ENCODE assay signal across 24 cellular contexts in the genomic region with DNA sequence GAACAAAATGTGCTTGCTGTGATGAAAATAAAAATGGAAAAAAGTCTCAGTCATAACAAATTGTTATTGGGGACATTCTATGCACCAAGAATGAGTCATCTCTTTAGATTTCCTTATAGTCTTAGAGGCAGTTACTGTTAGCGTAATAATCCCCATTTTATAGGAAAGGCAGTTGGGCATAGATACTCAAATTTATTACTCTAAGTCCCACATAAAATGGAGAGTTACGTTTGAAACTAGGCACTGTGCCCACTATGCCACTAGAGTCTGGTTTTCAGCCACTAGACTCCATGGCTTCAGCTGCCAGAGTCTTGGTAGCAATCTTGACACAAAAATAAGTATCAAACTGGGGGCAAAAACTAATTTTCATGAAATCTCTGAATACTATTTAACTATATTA.
"Had no signal": no experiment of that assay in that cellular context is flagged by ENCODE, and none has a peak within 500 bp of the region (broad histone marks: within the 10 kb centered on the region; RNA-seq: fewer than 3 reads in every experiment).

No MANE protein-coding gene starts in this region.

- DNase-seq: Kasumi-1; MM.1S; NCI-H1092 treated with DMSO at 0.1 percent for 48 hours; NCI-H1436; NCI-H187; NCI-H2029; NCI-H2081 treated with DMSO at 0.1 percent for 48 hours; NCI-H2171; NCI-H226; NCI-H446; NCI-H510A; NCI-H524 treated with DMSO at 0.1 percent for 48 hours; NCI-H69; NCI-H774; NK-92 treated with Interleukin-12 subunit alpha and Interleukin-12 subunit beta, amount 100 ng/mL, for 24 hours; PC-9; Peyer's patch; SHP77 treated with DMSO at 0.1 percent for 48 hours; SJCRH30 had no signal

- H3K4me2 ChIP-seq: KMS-11, PC-9 had no signal

- H3K9ac ChIP-seq: KMS-11 had no signal

- H3K4me1 ChIP-seq: Peyer's patch had no signal

- H3K36me3 ChIP-seq: Peyer's patch, SJCRH30 had no signal

- H2AFZ ChIP-seq: PC-9 had no signal

- H3K27ac ChIP-seq: HL-60, KMS-11, PC-9, Peyer's patch, SJCRH30 had no signal

- H3K4me3 ChIP-seq: K562, PC-9, Peyer's patch, SJCRH30 had no signal

- H3K27me3 ChIP-seq: Peyer's patch, SJCRH30 had no signal

- ATAC-seq: K562, Right ventricle myocardium inferior, SK-N-SH treated with all-trans-retinoic acid at 6 μM for 48 hours had no signal
